Comparison of ENCODE assay signal across 30 cellular contexts in the genomic region with DNA sequence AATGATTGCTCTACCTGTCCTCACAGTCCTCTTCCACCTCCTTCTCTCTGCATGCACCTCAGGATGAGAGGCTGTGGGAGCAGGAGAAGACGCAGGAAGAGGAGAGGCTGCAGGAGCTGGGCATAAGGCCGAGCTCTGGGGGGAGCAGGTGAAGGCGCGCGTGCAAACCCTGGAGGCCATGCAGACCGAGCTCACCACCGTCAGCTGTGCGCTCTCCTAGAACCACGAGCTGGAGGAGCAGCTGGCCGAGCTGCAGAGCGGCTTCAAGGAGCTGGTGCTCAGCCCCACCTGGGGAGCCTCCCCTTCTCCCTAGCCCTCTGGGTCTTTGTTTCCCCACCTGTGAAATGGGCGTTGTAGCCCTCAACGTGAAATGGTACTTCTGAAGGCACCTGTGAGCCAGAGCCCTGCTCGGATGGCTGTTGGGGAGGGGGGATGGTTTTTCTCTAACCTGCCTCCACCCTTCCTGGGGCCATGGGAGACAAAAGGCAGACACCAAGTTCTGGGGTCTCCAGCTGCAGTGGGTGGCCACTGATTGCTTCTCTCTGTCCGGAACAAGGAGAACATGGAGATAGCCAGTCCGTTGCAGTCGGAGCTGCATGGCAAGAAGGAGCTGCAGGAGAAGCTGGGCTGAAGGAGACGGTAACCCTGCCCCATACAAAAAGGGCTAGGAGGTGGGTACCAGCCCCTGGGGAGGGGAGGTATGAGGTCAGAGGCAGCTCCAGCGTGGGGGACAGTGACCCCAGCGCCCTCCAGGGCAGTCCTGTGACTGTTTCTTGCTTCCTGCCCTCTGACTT.
"Had no signal": no experiment of that assay in that cellular context is flagged by ENCODE, and none has a peak within 500 bp of the region (broad histone marks: within the 10 kb centered on the region; RNA-seq: fewer than 3 reads in every experiment).

No MANE protein-coding gene starts in this region.

- DNase-seq: cortex of kidney; effector memory CD8-positive, alpha-beta T cell; erythroblast; head of caudate nucleus; naive thymus-derived CD4-positive, alpha-beta T cell; nucleus accumbens; stimulated activated CD4-positive, alpha-beta T cell treated with anti-CD3 and anti-CD28 coated beads, Interleukin-12 subunit alpha, Interleukin-12 subunit beta, amount 100 ng/mL, for 4 hours; stimulated activated CD4-positive, alpha-beta T cell treated with anti-CD3 and anti-CD28 coated beads, Interleukin-1b, Interleukin-23, amount 100 ng/mL, for 48 hours; stimulated activated CD4-positive, alpha-beta T cell treated with anti-CD3 and anti-CD28 coated beads, Interleukin-4, amount 100 ng/mL, for 1 hour; stimulated activated CD8-positive, alpha-beta memory T cell treated with anti-CD3 and anti-CD28 coated beads, Interleukin-4, amount 100 ng/mL, for 48 hours; stimulated activated naive CD4-positive, alpha-beta T cell; substantia nigra; testis; upper lobe of left lung had no signal

- H3K4me1 ChIP-seq: neural progenitor cell, prostate gland, right atrium auricular region, testis had no signal

- H3K9me3 Mint-ChIP-seq: effector memory CD8-positive, alpha-beta T cell; memory B cell; mesothelial cell of epicardium; naive thymus-derived CD4-positive, alpha-beta T cell; nephron; neural progenitor cell had no signal

- H2AFZ ChIP-seq: neural progenitor cell had no signal

- H3K27ac ChIP-seq: neural progenitor cell, prostate gland, right atrium auricular region, testis, tibial nerve, upper lobe of left lung had no signal

- H3K4me3 ChIP-seq: lung, mucosa of descending colon, neural progenitor cell, prostate gland, right atrium auricular region, smooth muscle cell, testis, tibial nerve, upper lobe of left lung had no signal

- H3K27me3 Mint-ChIP-seq: effector memory CD8-positive, alpha-beta T cell; naive thymus-derived CD4-positive, alpha-beta T cell had no signal

- H3K9me3 ChIP-seq: mucosa of descending colon, prostate gland, right atrium auricular region, testis, tibial nerve, upper lobe of left lung had no signal

- H3K36me3 ChIP-seq: neural progenitor cell, prostate gland, right atrium auricular region, tibial nerve, upper lobe of left lung had no signal

- FAIRE-seq: endometrium, frontal cortex, kidney, urothelium cell line had no signal

- ATAC-seq: effector memory CD8-positive, alpha-beta T cell; left lobe of liver; mucosa of descending colon; naive thymus-derived CD4-positive, alpha-beta T cell; sciatic nerve had no signal

- H3K36me3 Mint-ChIP-seq: memory B cell; mesothelial cell of epicardium; naive thymus-derived CD4-positive, alpha-beta T cell; neural progenitor cell had no signal

- H3K4me2 ChIP-seq: neural progenitor cell, smooth muscle cell had no signal

- H3K4me3 Mint-ChIP-seq: effector memory CD8-positive, alpha-beta T cell; memory B cell; mesothelial cell of epicardium; naive thymus-derived CD4-positive, alpha-beta T cell; nephron; neural progenitor cell had no signal

- H3K4me1 Mint-ChIP-seq: mesothelial cell of epicardium had no signal

- H3K9ac ChIP-seq: neural progenitor cell had no signal

- H3K27me3 ChIP-seq: neural progenitor cell, right atrium auricular region, testis, tibial nerve, upper lobe of left lung had no signal

- H3K27ac Mint-ChIP-seq: effector memory CD8-positive, alpha-beta T cell; memory B cell; mesothelial cell of epicardium; naive thymus-derived CD4-positive, alpha-beta T cell; nephron; neural progenitor cell had no signal
